Comparison of ENCODE assay signal across 12 cellular contexts in the genomic region with DNA sequence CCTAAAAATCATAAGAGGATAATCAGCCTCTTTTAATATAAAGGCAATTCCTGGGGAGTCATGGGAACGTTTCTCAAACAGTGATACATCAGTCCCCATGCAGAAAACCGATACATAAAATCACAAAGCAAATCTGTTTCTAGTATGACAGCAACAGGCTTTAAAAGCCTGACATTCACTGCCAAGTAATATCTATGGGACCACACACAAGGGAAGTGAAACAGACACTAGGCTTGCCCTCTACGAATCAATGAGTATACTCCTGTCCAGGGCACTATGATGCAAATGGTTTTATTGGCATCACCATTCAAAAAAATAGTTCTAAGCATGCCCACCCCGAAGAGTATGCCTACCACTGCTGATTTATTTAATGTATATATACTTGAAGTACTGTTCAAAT.
"Had no signal": no experiment of that assay in that cellular context is flagged by ENCODE, and none has a peak within 500 bp of the region (broad histone marks: within the 10 kb centered on the region; RNA-seq: fewer than 3 reads in every experiment).

No MANE protein-coding gene starts in this region.

- H3K4me3 Mint-ChIP-seq: activated CD4-positive, alpha-beta memory T cell treated with anti-CD3 and anti-CD28 coated beads for 36 hours; activated naive CD8-positive, alpha-beta T cell; activated T-cell treated with anti-CD3 and anti-CD28 coated beads, Interleukin-2, amount 50 U/mL, for 4 hours; immature natural killer cell; naive thymus-derived CD4-positive, alpha-beta T cell had no signal

- H3K27ac Mint-ChIP-seq: activated CD4-positive, alpha-beta memory T cell treated with anti-CD3 and anti-CD28 coated beads for 36 hours; activated naive CD8-positive, alpha-beta T cell; immature natural killer cell had no signal

- DNase-seq: activated CD4-positive, alpha-beta memory T cell treated with anti-CD3 and anti-CD28 coated beads for 36 hours; activated effector memory CD4-positive, alpha-beta T cell treated with anti-CD3 and anti-CD28 coated beads, Interleukin-2, amount 50 U/mL, for 16 hours; activated T-cell treated with anti-CD3 and anti-CD28 coated beads, Interleukin-2, amount 50 U/mL, for 4 hours; glutamatergic neuron; immature natural killer cell; lower lobe of right lung; naive thymus-derived CD4-positive, alpha-beta T cell; stimulated activated CD4-positive, alpha-beta T cell treated with anti-CD3 and anti-CD28 coated beads, Interleukin-4, amount 100 ng/mL, for 4 hours; substantia nigra; transverse colon had no signal

- H3K27me3 ChIP-seq: transverse colon had no signal

- H3K27ac ChIP-seq: lower lobe of right lung, skin epidermis, transverse colon had no signal

- H3K9me3 ChIP-seq: lower lobe of right lung, transverse colon had no signal

- H3K27me3 Mint-ChIP-seq: activated CD4-positive, alpha-beta memory T cell treated with anti-CD3 and anti-CD28 coated beads for 36 hours; activated naive CD8-positive, alpha-beta T cell; naive thymus-derived CD4-positive, alpha-beta T cell had no signal

- ATAC-seq: activated T-cell treated with anti-CD3 and anti-CD28 coated beads, Interleukin-2, amount 50 U/mL, for 4 hours; lower lobe of right lung; naive thymus-derived CD4-positive, alpha-beta T cell had no signal
